8 cellular contexts compared by ENCODE assay signal in genomic region chr1:15128520-15129313, GRCh38. TPM values are rescaled to one million over a fixed set of nuclear protein-coding genes. Genes with fewer than 3 reads are reported as not detected.
DNase-seq lines count a peak whose midpoint lies in the region; ATAC-seq, FAIRE-seq and TF ChIP-seq lines count a peak whose summit lies in the region.

No MANE protein-coding gene starts in this region.

- H3K36me3 ChIP-seq in bronchial epithelial cell (ENCODE audit: control insufficient read depth, insufficient read depth, low read length), result no peaks in the 10 kb centered on the region

- DNase-seq in COLO829 (ENCODE audit: low spot score), result peak; percentile 63
- peak; percentile 83 for DNase-seq in HEK293T (ENCODE audit: extremely low spot score)
- peak; percentile 62 for DNase-seq in NCI-H2171 treated with DMSO at 0.1 percent for 48 hours (lab: John Stamatoyannopoulos, UW)
- peak; percentile 25 for DNase-seq in activated CD4-positive, CD25-positive, alpha-beta regulatory T cell treated with anti-CD3 and anti-CD28 coated beads, Interleukin-2, amount 50 U/mL, for 16 hours (ENCODE audit: low read depth, low spot score)
- DNase-seq in bronchial epithelial cell (ENCODE audit: low read depth), result peak; percentile 56
- peak in 1 of 2 donors; percentile 85 for DNase-seq in left colon
- peak; percentile 77 for DNase-seq in stimulated activated CD4-positive, alpha-beta T cell treated with anti-CD3 and anti-CD28 coated beads, Interleukin-4, amount 100 ng/mL, for 24 hours
- DNase-seq in NCI-H774 (lab: John Stamatoyannopoulos, UW), result no peak

- intact Hi-C loops in left colon (cut with DNase I, micrococcal nuclease), result loop anchor here (2.0 to 10.0 kb wide), 2 partner anchors 146 to 176 kb away; no protein-coding TSS in a partner anchor

- no peak overlapping the region for H3K4me3 ChIP-seq in bronchial epithelial cell (ENCODE audit: low read depth, low read length)

- no peaks in the 10 kb centered on the region for H3K27me3 ChIP-seq in bronchial epithelial cell (ENCODE audit: control insufficient read depth, insufficient read depth, low read length)

- peak; percentile 96 for ATAC-seq in left colon

- CTCF ChIA-PET in HEK293T (lab: Yijun Ruan, JAX), result interaction anchor here (0.5 to 2.1 kb wide), 20 partner anchors 8 to 1305 kb away, joined by 3 to 25 read pairs (median 4); no protein-coding TSS in a partner anchor

- no peak for FAIRE-seq in bronchial epithelial cell (lab: Jason Lieb, UNC)

- POLR2A ChIA-PET in HEK293T (lab: Yijun Ruan, JAX), result interaction anchor here (0.7 to 0.8 kb wide), 2 partner anchors 9 to 24 kb away, joined by 3 to 4 read pairs; no protein-coding TSS in a partner anchor

- TF ChIP-seq CTCF in bronchial epithelial cell (IDR thresholded peaks at IDR 0.05; ENCODE audit: insufficient read depth, low read length, severe bottlenecking), result peak; percentile 93

TF ChIP-seq in HEK293T, 16 proteins besides CTCF, POLR2A, EP300 and RAD21:
- TF ChIP-seq FOXK2 (IDR thresholded peaks at IDR 0.05) (no peak), NFRKB (IDR thresholded peaks at IDR 0.05) (no peak), CTBP1 (IDR thresholded peaks at IDR 0.05; ENCODE audit: borderline replicate concordance) (no peak), FOXM1 (IDR thresholded peaks at IDR 0.05; ENCODE audit: borderline replicate concordance) (no peak), FOXA1 (IDR thresholded peaks at IDR 0.05) (no peak), SUZ12 (IDR thresholded peaks at IDR 0.05) (no peak), LEF1 (IDR thresholded peaks at IDR 0.05; ENCODE audit: borderline replicate concordance) (no peak), SP1 (IDR thresholded peaks at IDR 0.05) (no peak), ARNT (IDR thresholded peaks at IDR 0.05) (no peak), BHLHE40 (IDR thresholded peaks at IDR 0.05; ENCODE audit: borderline replicate concordance) (no peak), ELF4 (IDR thresholded peaks at IDR 0.05) (no peak), HDGF (IDR thresholded peaks at IDR 0.05; ENCODE audit: borderline replicate concordance) (no peak), ZNF384 (IDR thresholded peaks at IDR 0.05) (no peak), L3MBTL2 (conservative IDR thresholded peaks at IDR 0.05) (no peak), TARDBP (IDR thresholded peaks at IDR 0.05) (no peak)
- TF ChIP-seq, protein P1, sequence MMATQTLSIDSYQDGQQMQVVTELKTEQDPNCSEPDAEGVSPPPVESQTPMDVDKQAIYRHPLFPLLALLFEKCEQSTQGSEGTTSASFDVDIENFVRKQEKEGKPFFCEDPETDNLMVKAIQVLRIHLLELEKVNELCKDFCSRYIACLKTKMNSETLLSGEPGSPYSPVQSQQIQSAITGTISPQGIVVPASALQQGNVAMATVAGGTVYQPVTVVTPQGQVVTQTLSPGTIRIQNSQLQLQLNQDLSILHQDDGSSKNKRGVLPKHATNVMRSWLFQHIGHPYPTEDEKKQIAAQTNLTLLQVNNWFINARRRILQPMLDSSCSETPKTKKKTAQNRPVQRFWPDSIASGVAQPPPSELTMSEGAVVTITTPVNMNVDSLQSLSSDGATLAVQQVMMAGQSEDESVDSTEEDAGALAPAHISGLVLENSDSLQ (IDR thresholded peaks at IDR 0.05), result no peak

RNA-seq across cellular contexts. Expression of gene TMEM51, which starts 24.8 kb away (rescaled TPM):
- 5.3 and 6.4 TPM in 2 replicates for total RNA-seq in bronchial epithelial cell
- total RNA-seq in left colon, result 10 to 100 TPM; 23.4 to 27.4 TPM
